Comparison of ENCODE assay signal across 9 cellular contexts in genomic region chr2:17470855-17471641, GRCh38. TPM values are rescaled to one million over a fixed set of nuclear protein-coding genes. Genes with fewer than 3 reads are reported as not detected.
DNase-seq lines count a peak whose midpoint lies in the region; ATAC-seq and TF ChIP-seq lines count a peak whose summit lies in the region.
"Had no signal": no experiment of that assay in that cellular context is flagged by ENCODE, and none has a peak within 500 bp of the region (broad histone marks: within the 10 kb centered on the region; RNA-seq: fewer than 3 reads in every experiment).

No MANE protein-coding gene starts in this region.

- peak; percentile 48; the same call in 1 of the 2 replicates for TF ChIP-seq CTCF in HFFc6 (IDR thresholded peaks at IDR 0.05)
- TF ChIP-seq CTCF in hepatocyte (IDR thresholded peaks at IDR 0.05; ENCODE audit: poor library complexity) = peak; percentile 26

- DNase-seq in AML-193 (lab: John Stamatoyannopoulos, UW) (peak; percentile 2 to 5), HFFc6 (no peak), SK-MEL-5 (ENCODE audit: low read depth, low spot score) (peak; percentile 74), hepatocyte (ENCODE audit: low spot score) (no peak)
- DNase-seq in stimulated activated CD4-positive, alpha-beta T cell treated with anti-CD3 and anti-CD28 coated beads, Interleukin-2, amount 100 ng/mL, for 48 hours = no peak
- DNase-seq: esophagus squamous epithelium had no signal

- H3K4me3 Mint-ChIP-seq in HFFc6 = no peak overlapping the region

- H3K27me3 Mint-ChIP-seq in HFFc6 (ENCODE audit: insufficient read depth) = no peaks in the 10 kb centered on the region

- H4K20me1 ChIP-seq in hepatocyte (ENCODE audit: insufficient read depth, poor library complexity, severe bottlenecking) = no peaks in the 10 kb centered on the region

- no peaks in the 10 kb centered on the region for H3K9me2 ChIP-seq in hepatocyte (replicated peaks; ENCODE audit: insufficient read depth)

- peaks cover 3% of the 10 kb centered on the region for H3K9me3 ChIP-seq in hepatocyte (ENCODE audit: low read depth)

- H3K36me3 Mint-ChIP-seq in HFFc6 (ENCODE audit: low read depth) = peaks cover 8% of the 10 kb centered on the region; the same call in 1 of the 2 replicates

- WGBS in hepatocyte (ENCODE audit: low lambda C conversion rate, missing lambda C conversion rate) = 79% methylated on average over 6 of the region's 6 CpGs

- no peaks in the 10 kb centered on the region for H3K27me3 ChIP-seq in hepatocyte
- H3K27me3 ChIP-seq: esophagus squamous epithelium had no signal

- H3K27ac Mint-ChIP-seq in HFFc6 = no peak overlapping the region

- H3K4me2 ChIP-seq in hepatocyte = no peak overlapping the region

- H3K27ac ChIP-seq in hepatocyte = no peak overlapping the region
- H3K27ac ChIP-seq: esophagus squamous epithelium had no signal

- in situ Hi-C loops in SK-MEL-5 (cut with HindIII; ENCODE audit: low pct_unique_long_range_greater_than_20kb, low sequenced_read_pairs) = no loop called here

- no peak for ATAC-seq in HG03442 (IDR thresholded peaks at IDR 0.05; ENCODE audit: unreplicated experiment)
- ATAC-seq in GM21528 (IDR thresholded peaks at IDR 0.05; ENCODE audit: low FRiP score, unreplicated experiment) = no peak
- ATAC-seq in GM19395 (IDR thresholded peaks at IDR 0.05; ENCODE audit: unreplicated experiment) = no peak

- no peak overlapping the region for H2AFZ ChIP-seq in hepatocyte

- peaks cover 49% of the 10 kb centered on the region for H3K9me3 Mint-ChIP-seq in HFFc6

- H3K36me3 ChIP-seq in hepatocyte (replicated peaks; ENCODE audit: insufficient read depth, low read depth) = no peaks in the 10 kb centered on the region
- H3K36me3 ChIP-seq: esophagus squamous epithelium had no signal

- H3K4me3 ChIP-seq in hepatocyte = no peak overlapping the region
- H3K4me3 ChIP-seq: esophagus squamous epithelium had no signal

- H3K79me2 ChIP-seq in hepatocyte = no peaks in the 10 kb centered on the region

- no peaks in the 10 kb centered on the region for H3K4me1 ChIP-seq in hepatocyte (ENCODE audit: insufficient read depth)

- H3K4me1 Mint-ChIP-seq in HFFc6 (ENCODE audit: low read depth) = no peaks in the 10 kb centered on the region

RNA-seq across cellular contexts. Expression of gene RAD51AP2, which starts 47.2 kb away (rescaled TPM):
- not detected for total RNA-seq in HFFc6 (2021; fragmentation: NEBNext Ultra II Directional; extraction: Animal tissue kit (Norgen Biotek cat#: 25700))
- not detected in 2 replicates for total RNA-seq in SK-MEL-5 (2014; rRNA removed; shearing (Covaris generic))
- polyA plus RNA-seq in SK-MEL-5 (2015; cell fraction: cytosol; rRNA removed) = not detected in 2 replicates
- not detected in 2 replicates for polyA plus RNA-seq in SK-MEL-5 (2015; cell fraction: nucleus; rRNA removed)
- 0.24 and 0.40 TPM in 2 replicates for total RNA-seq in hepatocyte
- 0.21 and 0.35 TPM in 2 replicates for polyA plus RNA-seq in hepatocyte

Comparison
In these comparisons a context has a peak if more than half of its experiments do, and no peak if none do; other contexts are left out.
1. DNase-seq: peak in AML-193 (2 of 2) and SK-MEL-5 (single experiment); none in HFFc6 (single experiment), hepatocyte (single experiment) and stimulated activated CD4-positive, alpha-beta T cell treated with anti-CD3 and anti-CD28 coated beads, Interleukin-2, amount 100 ng/mL, for 48 hours (0 of 2).